21 cellular contexts compared by ENCODE assay signal in the genomic region with DNA sequence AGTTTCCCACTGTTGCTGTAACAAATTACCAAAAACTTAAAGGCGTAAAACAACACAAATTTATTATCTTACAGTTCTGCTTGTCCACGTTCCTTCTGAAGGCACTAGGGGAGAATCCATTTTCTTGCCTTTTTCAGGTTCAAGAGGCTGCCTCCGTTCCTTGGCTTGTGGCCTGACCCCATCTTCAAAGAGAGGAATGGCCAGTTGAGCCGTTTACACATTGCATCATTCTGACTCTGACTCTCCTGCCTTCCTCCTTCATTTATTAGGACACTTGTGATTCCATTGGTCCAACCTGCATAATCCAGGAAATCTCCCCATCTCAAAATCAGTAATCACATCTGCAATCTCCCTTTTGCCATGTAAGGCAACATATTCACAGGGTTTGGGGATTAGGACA.
DNase-seq lines count a peak whose midpoint lies in the region; ATAC-seq and TF ChIP-seq lines count a peak whose summit lies in the region.
"Had no signal": no experiment of that assay in that cellular context is flagged by ENCODE, and none has a peak within 500 bp of the region (broad histone marks: within the 10 kb centered on the region; RNA-seq: fewer than 3 reads in every experiment).

No MANE protein-coding gene starts in this region.

- POLR2A ChIA-PET in activated CD4-positive, alpha-beta T cell treated with anti-CD3 and anti-CD28 coated beads for 36 hours (lab: Charles Lee) = no interaction called here
- POLR2A ChIA-PET in PC-9 (lab: Charles Lee; ENCODE audit: unreplicated experiment) = no interaction called here

- no peak for ATAC-seq in activated CD4-positive, alpha-beta T cell treated with anti-CD3 and anti-CD28 coated beads for 36 hours
- peak; percentile 15 for ATAC-seq in body of pancreas
- ATAC-seq: Right ventricle myocardium inferior had no signal

- no peak for TF ChIP-seq CTCF in PC-9 (conservative IDR thresholded peaks at IDR 0.05)
- no peak for TF ChIP-seq CTCF in body of pancreas (IDR thresholded peaks at IDR 0.05)
- TF ChIP-seq CTCF in colonic mucosa (IDR thresholded peaks at IDR 0.05) = no peak

- peaks cover 30% of the 10 kb centered on the region for H3K36me3 Mint-ChIP-seq in activated CD4-positive, alpha-beta T cell treated with anti-CD3 and anti-CD28 coated beads for 36 hours (ENCODE audit: low read depth)

- no peaks in the 10 kb centered on the region for H3K27me3 Mint-ChIP-seq in activated CD4-positive, alpha-beta T cell treated with anti-CD3 and anti-CD28 coated beads for 36 hours

- BruUV-seq in PC-9 (replicated peaks; lab: Mats Ljungman, UMichigan) = no TSS peak

- H3K27me3 ChIP-seq in BLaER1 (no peaks in the 10 kb centered on the region), PC-9 (ENCODE audit: insufficient read depth, low read depth) (no peaks in the 10 kb centered on the region), body of pancreas (no peaks in the 10 kb centered on the region), colonic mucosa (no peaks in the 10 kb centered on the region)
- H3K27me3 ChIP-seq: Peyer's patch had no signal

- CTCF ChIA-PET in activated CD4-positive, alpha-beta T cell treated with anti-CD3 and anti-CD28 coated beads for 36 hours (lab: Charles Lee) = no interaction called here
- CTCF ChIA-PET in PC-9 (lab: Charles Lee) = interaction anchor here (0.5 to 0.6 kb wide), 2 partner anchors 31 to 40 kb away, joined by 3 read pairs; no protein-coding TSS in a partner anchor

- WGBS in body of pancreas, 2 donors = 77% methylated on average over 4 of the region's 4 CpGs

- H3K9me3 ChIP-seq in BLaER1 (peaks cover 10% of the 10 kb centered on the region), PC-9 (ENCODE audit: insufficient read depth, low read depth) (peaks cover 4% of the 10 kb centered on the region), body of pancreas (no peaks in the 10 kb centered on the region), colonic mucosa (peaks cover 5% of the 10 kb centered on the region)
- H3K9me3 ChIP-seq: HAP-1 had no signal

- H4K20me1 ChIP-seq in BLaER1 (no peaks in the 10 kb centered on the region), PC-9 (ENCODE audit: insufficient read depth) (no peaks in the 10 kb centered on the region)

- H3K79me2 ChIP-seq in PC-9 (ENCODE audit: low read depth) = no peaks in the 10 kb centered on the region

- no peaks in the 10 kb centered on the region; the same call in 1 of the 2 replicates for H3K9me2 ChIP-seq in PC-9 (ENCODE audit: insufficient read depth)

- H3K36me3 ChIP-seq in BLaER1 = no peaks in the 10 kb centered on the region
- no peaks in the 10 kb centered on the region for H3K36me3 ChIP-seq in PC-9 (ENCODE audit: low read depth)
- H3K36me3 ChIP-seq in body of pancreas (replicated peaks in 1 of 2; ENCODE audit: insufficient read depth in 1 of 2, low read depth in 2 of 2) = no peaks in the 10 kb centered on the region
- H3K36me3 ChIP-seq in colonic mucosa = no peaks in the 10 kb centered on the region
- H3K36me3 ChIP-seq: HAP-1, Peyer's patch had no signal

- no peaks in the 10 kb centered on the region; the same call in 1 of the 2 replicates for H3F3A ChIP-seq in PC-9 (ENCODE audit: insufficient read depth, low read depth)

- H3K9ac ChIP-seq in BLaER1 (no peak overlapping the region), colonic mucosa (ENCODE audit: low read depth in 2 of 2, low read length in 2 of 2) (no peak overlapping the region)

- peak overlapping the region; percentile 11 for H3K27ac Mint-ChIP-seq in activated CD4-positive, alpha-beta T cell treated with anti-CD3 and anti-CD28 coated beads for 36 hours

- intact Hi-C loops in activated CD4-positive, alpha-beta T cell treated with anti-CD3 and anti-CD28 coated beads for 36 hours (cut with DNase I, micrococcal nuclease) = no loop called here
- intact Hi-C loops in PC-9 (cut with micrococcal nuclease; ENCODE audit: unreplicated experiment) (no loop called here), body of pancreas (cut with DNase I) (no loop called here), head of caudate nucleus (cut with DNase I) (no loop called here), colonic mucosa (cut with DNase I) (no loop called here)

- H3K4me1 ChIP-seq in BLaER1 (peaks cover 26% of the 10 kb centered on the region), PC-9 (replicated peaks; ENCODE audit: insufficient read depth) (peaks cover 14% of the 10 kb centered on the region), body of pancreas (peaks cover 6% of the 10 kb centered on the region), colonic mucosa (no peaks in the 10 kb centered on the region)
- H3K4me1 ChIP-seq: Peyer's patch had no signal

- no peak for DNase-seq in activated CD4-positive, alpha-beta T cell treated with anti-CD3 and anti-CD28 coated beads for 36 hours
- no peak for DNase-seq in activated CD4-positive, alpha-beta T cell treated with anti-CD3 and anti-CD28 coated beads for 1 hour
- DNase-seq in PC-9 (no peak), body of pancreas (no peak), head of caudate nucleus (no peak), AG20443 (ENCODE audit: low spot score) (no peak), colonic mucosa (no peak)
- DNase-seq: 8988T; CD8-positive, alpha-beta memory T cell; DMS79 treated with DMSO at 0.1 percent for 48 hours; KBM-7; NCI-H1048; NCI-H1436 treated with DMSO at 0.1 percent for 48 hours; NCI-H2081; NCI-H226; NCI-H524 treated with DMSO at 0.1 percent for 48 hours; Peyer's patch had no signal

- no peak for TF ChIP-seq POLR2A in body of pancreas (IDR thresholded peaks at IDR 0.05)

- no peak overlapping the region for H3K27ac ChIP-seq in BLaER1
- no peak overlapping the region for H3K27ac ChIP-seq in PC-9
- peak overlapping the region; percentile 9 to 33 (median 28) for H3K27ac ChIP-seq in body of pancreas
- no peak overlapping the region for H3K27ac ChIP-seq in colonic mucosa
- H3K27ac ChIP-seq: HL-60 had no signal

- H3K4me2 ChIP-seq in BLaER1 (peak overlapping the region; percentile 56), PC-9 (no peak overlapping the region)

- no peak overlapping the region for H3K4me3 Mint-ChIP-seq in activated CD4-positive, alpha-beta T cell treated with anti-CD3 and anti-CD28 coated beads for 36 hours
- H3K4me3 Mint-ChIP-seq: CD8-positive, alpha-beta memory T cell had no signal

- H3K4me3 ChIP-seq in BLaER1 = no peak overlapping the region
- H3K4me3 ChIP-seq in PC-9 = no peak overlapping the region
- no peak overlapping the region for H3K4me3 ChIP-seq in body of pancreas
- H3K4me3 ChIP-seq in colonic mucosa = no peak overlapping the region
- H3K4me3 ChIP-seq: HAP-1, Peyer's patch had no signal

- H3K9me3 Mint-ChIP-seq in activated CD4-positive, alpha-beta T cell treated with anti-CD3 and anti-CD28 coated beads for 36 hours (ENCODE audit: low read depth) = peaks cover 11% of the 10 kb centered on the region

- peak overlapping the region; percentile 5; the same call in 1 of the 2 replicates for H2AFZ ChIP-seq in PC-9

- peaks cover 45% of the 10 kb centered on the region for H3K4me1 Mint-ChIP-seq in activated CD4-positive, alpha-beta T cell treated with anti-CD3 and anti-CD28 coated beads for 36 hours

Comparison
In these comparisons a context has a peak if more than half of its experiments do, and no peak if none do; other contexts are left out.
1. H3K27ac ChIP-seq: peak in body of pancreas (4 of 4); none in BLaER1 (single experiment), PC-9 (single experiment) and colonic mucosa (single experiment).